Comparison of ENCODE assay signal across 5 cellular contexts in the genomic region with DNA sequence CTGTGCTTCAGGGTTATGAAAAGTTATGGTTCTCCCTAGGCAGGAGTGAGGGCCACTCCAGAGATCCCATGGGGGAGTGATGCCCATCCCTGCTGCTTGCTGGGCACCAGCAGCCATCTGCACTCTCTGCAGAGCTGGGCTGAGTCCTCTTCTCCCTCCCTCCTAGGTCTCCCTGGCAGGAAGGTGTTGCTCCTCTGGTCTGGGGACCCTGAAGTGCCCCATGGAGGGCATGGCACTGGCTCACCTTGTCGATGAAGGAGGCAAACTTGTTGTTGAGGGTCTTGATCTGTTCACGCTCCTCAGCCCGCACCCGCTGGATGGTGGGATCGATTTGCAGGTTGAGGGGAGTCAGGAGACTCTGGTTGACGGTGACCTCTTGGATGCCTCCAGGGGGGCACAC. TPM values are rescaled to one million over a fixed set of nuclear protein-coding genes. Genes with fewer than 3 reads are reported as not detected.
"Had no signal": no experiment of that assay in that cellular context is flagged by ENCODE, and none has a peak within 500 bp of the region (broad histone marks: within the 10 kb centered on the region; RNA-seq: fewer than 3 reads in every experiment).

No MANE protein-coding gene starts in this region.

RNA-seq across cellular contexts. Expression of gene KRT6A, which starts 0.7 kb away (rescaled TPM):
- total RNA-seq: HepG2, HT1080, IMR-90, Right ventricle myocardium superior, SJSA1 had no signal
- polyA plus RNA-seq: IMR-90 had no signal

RNA-seq across cellular contexts. Expression of gene KRT6C, which starts 18.8 kb away (rescaled TPM):
- total RNA-seq: HepG2, HT1080, IMR-90, Right ventricle myocardium superior, SJSA1 had no signal
- polyA plus RNA-seq: IMR-90 had no signal

RNA-seq across cellular contexts. Expression of gene KRT5, which starts 27.8 kb away (rescaled TPM):
- total RNA-seq: HepG2, HT1080, IMR-90, Right ventricle myocardium superior, SJSA1 had no signal
- polyA plus RNA-seq: IMR-90 had no signal

RNA-seq across cellular contexts. Expression of gene KRT6B, which starts 40.5 kb away (rescaled TPM):
- total RNA-seq: HepG2, HT1080, IMR-90, Right ventricle myocardium superior, SJSA1 had no signal
- polyA plus RNA-seq: HepG2, IMR-90 had no signal

RNA-seq across cellular contexts. Expression of gene KRT75, which starts 58.2 kb away (rescaled TPM):
- total RNA-seq: HepG2, HT1080, IMR-90, Right ventricle myocardium superior, SJSA1 had no signal
- polyA plus RNA-seq: HepG2, IMR-90 had no signal
